Comparison of ENCODE assay signal across 30 cellular contexts in the genomic region with DNA sequence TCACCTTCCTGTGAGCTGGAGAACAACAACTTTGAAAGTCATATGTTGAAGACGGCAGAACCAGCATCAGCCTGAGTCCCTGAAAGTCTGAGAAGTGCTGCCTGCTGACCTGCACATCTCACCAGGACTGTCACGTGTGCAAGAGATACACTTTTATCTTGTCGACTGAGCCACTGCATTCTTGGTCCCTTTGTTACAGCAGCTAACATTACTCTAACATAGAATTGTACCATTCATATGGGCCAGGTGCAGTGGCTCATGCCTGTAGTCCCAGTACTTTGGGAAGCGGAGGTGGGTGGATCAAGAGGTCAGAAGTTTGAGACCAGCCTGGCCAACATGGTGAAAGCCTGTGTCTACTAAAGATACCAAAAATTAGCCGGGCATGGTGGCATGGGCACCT. TPM values are rescaled to one million over a fixed set of nuclear protein-coding genes. Genes with fewer than 3 reads are reported as not detected.
"Had no signal": no experiment of that assay in that cellular context is flagged by ENCODE, and none has a peak within 500 bp of the region (broad histone marks: within the 10 kb centered on the region; RNA-seq: fewer than 3 reads in every experiment).

No MANE protein-coding gene starts in this region.

- H3K4me3 Mint-ChIP-seq: immature natural killer cell; naive thymus-derived CD8-positive, alpha-beta T cell; nephron; neural crest cell; stimulated activated naive B cell treated with anti-CD40 and anti-IgM and Interleukin-4, amounts not matched to agents 10 μg/mL and 1 μg/mL and 100 μg/mL, for 72 hours had no signal

- ATAC-seq: heart left ventricle; naive thymus-derived CD8-positive, alpha-beta T cell; pancreas; right cardiac atrium; stimulated activated naive B cell treated with anti-CD40 and anti-IgM and Interleukin-4, amounts not matched to agents 10 μg/mL and 1 μg/mL and 100 μg/mL, for 72 hours; stimulated activated naive CD8-positive, alpha-beta T cell treated with anti-CD3 and anti-CD28 coated beads, Interleukin-15, Interleukin-2, amounts not matched to agents 100 U/mL and 50 U/mL, for 24 hours had no signal

- H3K36me3 Mint-ChIP-seq: immature natural killer cell had no signal

- H3K9me3 Mint-ChIP-seq: immature natural killer cell had no signal

- H3K27ac ChIP-seq: heart left ventricle, left ventricle myocardium inferior, pancreas, prostate gland, stomach, suprapubic skin, thoracic aorta, tibial artery, upper lobe of left lung, uterus had no signal

- H3K4me3 ChIP-seq: heart left ventricle, left ventricle myocardium inferior, lung, pancreas, prostate gland, smooth muscle cell, stomach, suprapubic skin, thoracic aorta, tibial artery, upper lobe of left lung, uterus had no signal

- H3K4me1 ChIP-seq: heart left ventricle, left ventricle myocardium inferior, pancreas, prostate gland, stomach, suprapubic skin, tibial artery, upper lobe of left lung, uterus had no signal

- H3K4me1 Mint-ChIP-seq: immature natural killer cell; naive thymus-derived CD8-positive, alpha-beta T cell; stimulated activated naive B cell treated with anti-CD40 and anti-IgM and Interleukin-4, amounts not matched to agents 10 μg/mL and 1 μg/mL and 100 μg/mL, for 72 hours had no signal

- H3K4me2 ChIP-seq: smooth muscle cell had no signal

- DNase-seq: heart left ventricle; hypothalamus; immature natural killer cell; left ventricle myocardium inferior; naive thymus-derived CD8-positive, alpha-beta T cell; nucleus accumbens; pancreas; posterior cingulate gyrus; retina; right cardiac atrium; stimulated activated CD4-positive, alpha-beta T cell treated with anti-CD3 and anti-CD28 coated beads, Interleukin-12 subunit alpha, Interleukin-12 subunit beta, amount 100 ng/mL, for 4 hours; stimulated activated CD4-positive, alpha-beta T cell treated with anti-CD3 and anti-CD28 coated beads, Interleukin-15, amount 100 ng/mL, for 24 hours; stimulated activated CD4-positive, alpha-beta T cell treated with anti-CD3 and anti-CD28 coated beads, Interleukin-2, amount 100 ng/mL, for 24 hours; stimulated activated CD4-positive, alpha-beta T cell treated with anti-CD3 and anti-CD28 coated beads, Interleukin-4, amount 100 ng/mL, for 1 hour; stimulated activated naive B cell treated with anti-CD40 and anti-IgM and Interleukin-4, amounts not matched to agents 10 μg/mL and 1 μg/mL and 100 μg/mL, for 72 hours; stimulated activated naive CD8-positive, alpha-beta T cell treated with anti-CD3 and anti-CD28 coated beads, Interleukin-15, Interleukin-2, amounts not matched to agents 100 U/mL and 50 U/mL, for 24 hours; stomach; tibial artery; upper lobe of left lung; uterus had no signal

- H3K27ac Mint-ChIP-seq: immature natural killer cell; naive thymus-derived CD8-positive, alpha-beta T cell; nephron; stimulated activated naive B cell treated with anti-CD40 and anti-IgM and Interleukin-4, amounts not matched to agents 10 μg/mL and 1 μg/mL and 100 μg/mL, for 72 hours had no signal

- FAIRE-seq: islet of Langerhans, pancreas had no signal

- H3K36me3 ChIP-seq: heart left ventricle, left ventricle myocardium inferior, pancreas, prostate gland, stomach, suprapubic skin, thoracic aorta, tibial artery, upper lobe of left lung, uterus had no signal

- H3K27me3 ChIP-seq: pancreas, stomach, suprapubic skin, tibial artery, upper lobe of left lung, uterus had no signal

- H3K9me3 ChIP-seq: heart left ventricle, left ventricle myocardium inferior, pancreas, prostate gland, suprapubic skin, thoracic aorta, tibial artery, upper lobe of left lung, uterus had no signal

RNA-seq across cellular contexts. Expression of a gene that starts 40.1 kb away (rescaled TPM):
- total RNA-seq: heart left ventricle, left ventricle myocardium inferior, lower leg skin, right cardiac atrium, skeletal muscle tissue, smooth muscle cell, suprapubic skin, thoracic aorta had no signal
- polyA plus RNA-seq: heart left ventricle, smooth muscle cell had no signal
